In the genomic region with DNA sequence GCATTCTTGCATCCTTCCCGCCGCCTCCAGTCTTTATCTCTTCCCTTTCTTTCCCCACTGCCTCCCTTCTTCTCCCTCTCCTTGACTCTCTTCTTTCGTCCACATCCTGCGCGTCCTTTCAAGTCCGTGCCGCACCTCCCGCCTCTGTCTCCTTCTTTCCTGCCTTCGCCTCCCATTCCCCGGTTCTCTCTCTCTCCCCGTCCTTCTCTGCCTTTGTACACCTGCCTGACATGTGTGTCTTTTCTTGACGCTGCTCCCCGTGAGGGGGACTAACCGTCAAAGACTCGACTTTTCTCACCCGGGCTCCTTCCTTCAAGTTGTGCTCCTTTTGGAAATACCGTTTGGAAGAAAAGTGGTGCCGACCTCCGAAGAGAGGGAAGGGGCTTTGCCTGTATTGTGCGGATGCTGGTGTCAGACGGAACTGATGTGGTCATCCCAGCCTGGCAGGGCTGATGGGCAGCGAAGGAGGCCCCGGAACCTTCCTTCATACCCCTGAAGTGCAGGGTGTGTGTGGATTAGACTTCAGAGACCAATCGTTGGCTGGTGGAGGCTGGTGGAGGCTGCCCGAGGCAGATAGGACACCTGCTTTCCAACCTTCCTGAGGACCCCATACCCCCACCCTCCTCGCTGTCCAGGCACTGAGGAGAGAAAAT, we compare ENCODE assay signal across 8 cellular contexts. TPM values are rescaled to one million over a fixed set of nuclear protein-coding genes. Genes with fewer than 3 reads are reported as not detected.
A peak's percentile ranks its signal among the peaks of the same experiment; 100 is the strongest.
DNase-seq lines count a peak whose midpoint lies in the region; ATAC-seq and TF ChIP-seq lines count a peak whose summit lies in the region.

No MANE protein-coding gene starts in this region.

- peaks cover 68% of the 10 kb centered on the region for H3K27me3 Mint-ChIP-seq in osteocyte (ENCODE audit: unreplicated experiment)

- intact Hi-C loops in PC-3 (cut with micrococcal nuclease) (no loop called here), esophagus muscularis mucosa (cut with DNase I) (no loop called here)

- H3K4me1 Mint-ChIP-seq in osteocyte (ENCODE audit: unreplicated experiment), result peaks cover 24% of the 10 kb centered on the region

- TF ChIP-seq POLR2A in esophagus muscularis mucosa (IDR thresholded peaks at IDR 0.05; ENCODE audit: low read depth), result no peak

- no peak overlapping the region for H3K9ac ChIP-seq in PC-3 (ENCODE audit: low read length)

- peak overlapping the region; percentile 54 for H3K4me3 ChIP-seq in PC-3 (ENCODE audit: low read length)
- peak overlapping the region; percentile 71 to 78 (median 71) for H3K4me3 ChIP-seq in esophagus muscularis mucosa

- H3K4me3 Mint-ChIP-seq in osteocyte (ENCODE audit: unreplicated experiment), result peak overlapping the region; percentile 86

- H2AFZ ChIP-seq in PC-3 (ENCODE audit: low read length), result peak overlapping the region; percentile 63

- no peaks in the 10 kb centered on the region for H3K79me2 ChIP-seq in PC-3 (ENCODE audit: low read length)

- H3K9me3 Mint-ChIP-seq in osteocyte (ENCODE audit: unreplicated experiment), result no peaks in the 10 kb centered on the region

- TF ChIP-seq CTCF in PC-3 (conservative IDR thresholded peaks at IDR 0.05; ENCODE audit: low read depth, low read length), result no peak
- no peak for TF ChIP-seq CTCF in esophagus muscularis mucosa (IDR thresholded peaks at IDR 0.05)
- TF ChIP-seq CTCF in osteocyte (IDR thresholded peaks at IDR 0.05), result no peak

- CTCF ChIA-PET in PC-3 (lab: Charles Lee), result no interaction called here

- H3K4me1 ChIP-seq in PC-3 (ENCODE audit: insufficient read depth, low read length), result no peaks in the 10 kb centered on the region; the same call in 1 of the 2 replicates
- peaks cover 14 to 32% (median 22%) of the 10 kb centered on the region in 4 donors for H3K4me1 ChIP-seq in esophagus muscularis mucosa

- POLR2A ChIA-PET in PC-3 (lab: Charles Lee; ENCODE audit: unreplicated experiment), result no interaction called here

- peak overlapping the region; percentile 77 for H3K4me2 ChIP-seq in PC-3 (ENCODE audit: low read length)

- no peaks in the 10 kb centered on the region for H3K9me2 ChIP-seq in PC-3 (replicated peaks; ENCODE audit: low read length)

- ATAC-seq in PC-3 (peak; percentile 68), GM18517 (IDR thresholded peaks at IDR 0.05; ENCODE audit: unreplicated experiment) (no peak), HG02938 (IDR thresholded peaks at IDR 0.05; ENCODE audit: unreplicated experiment) (no peak)

- H3K27ac Mint-ChIP-seq in osteocyte (ENCODE audit: unreplicated experiment), result no peak overlapping the region

- no peaks in the 10 kb centered on the region for H3K9me3 ChIP-seq in PC-3 (ENCODE audit: low read length)
- H3K9me3 ChIP-seq in esophagus muscularis mucosa, result no peaks in the 10 kb centered on the region

- peaks cover 19% of the 10 kb centered on the region for H3K27me3 ChIP-seq in PC-3 (ENCODE audit: low read length)
- peaks cover 0 to 49% (median 7%) of the 10 kb centered on the region in 4 donors for H3K27me3 ChIP-seq in esophagus muscularis mucosa

- no peaks in the 10 kb centered on the region for H3K36me3 ChIP-seq in PC-3 (ENCODE audit: low read depth, low read length)
- H3K36me3 ChIP-seq in esophagus muscularis mucosa, result no peaks in the 10 kb centered on the region

- H3K36me3 Mint-ChIP-seq in osteocyte (ENCODE audit: unreplicated experiment), result no peaks in the 10 kb centered on the region

- H3F3A ChIP-seq in PC-3 (ENCODE audit: low read length, unreplicated experiment), result no peaks in the 10 kb centered on the region

- BruUV-seq in PC-3 (replicated peaks; lab: Mats Ljungman, UMichigan), result no TSS peak

- H4K20me1 ChIP-seq in PC-3 (ENCODE audit: low read length), result no peaks in the 10 kb centered on the region

- WGBS in esophagus muscularis mucosa, result 1% methylated on average over 21 of the region's 26 CpGs

- DNase-seq in DMS79 treated with DMSO at 0.1 percent for 48 hours (lab: John Stamatoyannopoulos, UW) (peak; percentile 31), PC-3 (no peak), esophagus muscularis mucosa (ENCODE audit: extremely low spot score) (no peak), osteocyte (ENCODE audit: extremely low spot score, unreplicated experiment) (no peak), SKM-1 (lab: John Stamatoyannopoulos, UW; ENCODE audit: unreplicated experiment) (no peak), hippocampal formation (lab: John Stamatoyannopoulos, UW) (no peak)

- no peak overlapping the region for H3K27ac ChIP-seq in PC-3 (ENCODE audit: low read length)
- H3K27ac ChIP-seq in esophagus muscularis mucosa (replicated peaks in 1 of 4), result peak overlapping the region in 1 of 4 donors; percentile 50

- no peak for TF ChIP-seq EP300 in esophagus muscularis mucosa (IDR thresholded peaks at IDR 0.05)

RNA-seq across cellular contexts. Expression of a gene that starts 0.9 kb away (rescaled TPM):
- total RNA-seq in PC-3 (2014; rRNA removed), result 0.33 TPM in 1 of 2 replicates, not detected in the other
- 1 to 10 TPM; 1.2 to 5.0 (median 3.6) TPM for total RNA-seq in esophagus muscularis mucosa
- 0.71 and 1.6 TPM in 2 replicates for total RNA-seq in osteocyte
